Comparison of ENCODE assay signal across 1 cellular context in the genomic region with DNA sequence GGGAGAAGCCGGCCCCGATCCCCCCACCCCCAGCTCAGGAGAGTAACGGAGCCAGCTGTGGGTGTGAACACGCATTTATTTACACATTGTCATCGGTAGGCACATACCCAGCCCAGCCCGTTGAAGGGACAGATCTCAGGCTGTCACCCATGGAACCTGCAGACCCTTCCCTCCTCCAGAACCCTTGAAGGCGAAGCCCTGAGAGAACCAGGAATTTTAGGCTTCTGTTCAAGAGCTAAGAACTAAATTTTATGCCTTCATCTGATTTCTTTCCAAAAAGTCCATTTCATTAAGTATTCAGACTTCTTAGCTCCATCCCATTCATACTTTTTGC.
TF ChIP-seq lines count a peak whose summit lies in the region.

No MANE protein-coding gene starts in this region.

TF ChIP-seq in HepG2, 621 proteins besides CTCF, POLR2A, EP300 and RAD21:
- TF ChIP-seq KLF16 (CRISPR knock-in tag; IDR thresholded peaks at IDR 0.05) (peak in 1 of 2 experiments; percentile 6; a peak in 1 of 4 replicates), ZBTB38 (CRISPR knock-in tag; IDR thresholded peaks at IDR 0.05) (0 out of 2 replicates have a peak, but pooled peaks have one; percentile 7), AGO2 (optimal IDR thresholded peaks at IDR 0.05; ENCODE audit: low read depth, low read length) (no peak), DPF2 (CRISPR knock-in tag; IDR thresholded peaks at IDR 0.05; ENCODE audit: borderline replicate concordance, low read depth) (no peak), HNRNPH1 (optimal IDR thresholded peaks at IDR 0.05; ENCODE audit: low read depth, low read length) (no peak), NCOR1 (IDR thresholded peaks at IDR 0.05; ENCODE audit: borderline replicate concordance, low read length) (peak; percentile 12; the same call in 1 of the 2 replicates), ZNF138 (CRISPR knock-in tag; IDR thresholded peaks at IDR 0.05; ENCODE audit: low read depth) (no peak), ZNF207 (IDR thresholded peaks at IDR 0.05; ENCODE audit: borderline replicate concordance) (no peak), U2AF1 (optimal IDR thresholded peaks at IDR 0.05; ENCODE audit: low read depth, low read length) (no peak), LCORL (IDR thresholded peaks at IDR 0.05) (no peak), LCORL (CRISPR knock-in tag; IDR thresholded peaks at IDR 0.05) (0 out of 2 replicates have a peak, but pooled peaks have one; percentile 13), CREM (IDR thresholded peaks at IDR 0.05) (no peak), CREM (CRISPR knock-in tag; IDR thresholded peaks at IDR 0.05) (no peak), CREB1 (IDR thresholded peaks at IDR 0.05) (no peak), CREB1 (CRISPR knock-in tag; IDR thresholded peaks at IDR 0.05) (0 out of 2 replicates have a peak, but pooled peaks have one; percentile 60)
- TF ChIP-seq, protein P1, sequence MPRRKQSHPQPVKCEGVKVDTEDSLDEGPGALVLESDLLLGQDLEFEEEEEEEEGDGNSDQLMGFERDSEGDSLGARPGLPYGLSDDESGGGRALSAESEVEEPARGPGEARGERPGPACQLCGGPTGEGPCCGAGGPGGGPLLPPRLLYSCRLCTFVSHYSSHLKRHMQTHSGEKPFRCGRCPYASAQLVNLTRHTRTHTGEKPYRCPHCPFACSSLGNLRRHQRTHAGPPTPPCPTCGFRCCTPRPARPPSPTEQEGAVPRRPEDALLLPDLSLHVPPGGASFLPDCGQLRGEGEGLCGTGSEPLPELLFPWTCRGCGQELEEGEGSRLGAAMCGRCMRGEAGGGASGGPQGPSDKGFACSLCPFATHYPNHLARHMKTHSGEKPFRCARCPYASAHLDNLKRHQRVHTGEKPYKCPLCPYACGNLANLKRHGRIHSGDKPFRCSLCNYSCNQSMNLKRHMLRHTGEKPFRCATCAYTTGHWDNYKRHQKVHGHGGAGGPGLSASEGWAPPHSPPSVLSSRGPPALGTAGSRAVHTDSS (CRISPR knock-in tag; conservative IDR thresholded peaks at IDR 0.05) = no peak
- TF ChIP-seq, protein P2, sequence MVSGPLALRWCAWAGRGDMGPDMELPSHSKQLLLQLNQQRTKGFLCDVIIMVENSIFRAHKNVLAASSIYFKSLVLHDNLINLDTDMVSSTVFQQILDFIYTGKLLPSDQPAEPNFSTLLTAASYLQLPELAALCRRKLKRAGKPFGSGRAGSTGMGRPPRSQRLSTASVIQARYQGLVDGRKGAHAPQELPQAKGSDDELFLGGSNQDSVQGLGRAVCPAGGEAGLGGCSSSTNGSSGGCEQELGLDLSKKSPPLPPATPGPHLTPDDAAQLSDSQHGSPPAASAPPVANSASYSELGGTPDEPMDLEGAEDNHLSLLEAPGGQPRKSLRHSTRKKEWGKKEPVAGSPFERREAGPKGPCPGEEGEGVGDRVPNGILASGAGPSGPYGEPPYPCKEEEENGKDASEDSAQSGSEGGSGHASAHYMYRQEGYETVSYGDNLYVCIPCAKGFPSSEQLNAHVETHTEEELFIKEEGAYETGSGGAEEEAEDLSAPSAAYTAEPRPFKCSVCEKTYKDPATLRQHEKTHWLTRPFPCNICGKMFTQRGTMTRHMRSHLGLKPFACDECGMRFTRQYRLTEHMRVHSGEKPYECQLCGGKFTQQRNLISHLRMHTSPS (CRISPR knock-in tag; IDR thresholded peaks at IDR 0.05; ENCODE audit: low read depth) = no peak
- TF ChIP-seq, protein P3, sequence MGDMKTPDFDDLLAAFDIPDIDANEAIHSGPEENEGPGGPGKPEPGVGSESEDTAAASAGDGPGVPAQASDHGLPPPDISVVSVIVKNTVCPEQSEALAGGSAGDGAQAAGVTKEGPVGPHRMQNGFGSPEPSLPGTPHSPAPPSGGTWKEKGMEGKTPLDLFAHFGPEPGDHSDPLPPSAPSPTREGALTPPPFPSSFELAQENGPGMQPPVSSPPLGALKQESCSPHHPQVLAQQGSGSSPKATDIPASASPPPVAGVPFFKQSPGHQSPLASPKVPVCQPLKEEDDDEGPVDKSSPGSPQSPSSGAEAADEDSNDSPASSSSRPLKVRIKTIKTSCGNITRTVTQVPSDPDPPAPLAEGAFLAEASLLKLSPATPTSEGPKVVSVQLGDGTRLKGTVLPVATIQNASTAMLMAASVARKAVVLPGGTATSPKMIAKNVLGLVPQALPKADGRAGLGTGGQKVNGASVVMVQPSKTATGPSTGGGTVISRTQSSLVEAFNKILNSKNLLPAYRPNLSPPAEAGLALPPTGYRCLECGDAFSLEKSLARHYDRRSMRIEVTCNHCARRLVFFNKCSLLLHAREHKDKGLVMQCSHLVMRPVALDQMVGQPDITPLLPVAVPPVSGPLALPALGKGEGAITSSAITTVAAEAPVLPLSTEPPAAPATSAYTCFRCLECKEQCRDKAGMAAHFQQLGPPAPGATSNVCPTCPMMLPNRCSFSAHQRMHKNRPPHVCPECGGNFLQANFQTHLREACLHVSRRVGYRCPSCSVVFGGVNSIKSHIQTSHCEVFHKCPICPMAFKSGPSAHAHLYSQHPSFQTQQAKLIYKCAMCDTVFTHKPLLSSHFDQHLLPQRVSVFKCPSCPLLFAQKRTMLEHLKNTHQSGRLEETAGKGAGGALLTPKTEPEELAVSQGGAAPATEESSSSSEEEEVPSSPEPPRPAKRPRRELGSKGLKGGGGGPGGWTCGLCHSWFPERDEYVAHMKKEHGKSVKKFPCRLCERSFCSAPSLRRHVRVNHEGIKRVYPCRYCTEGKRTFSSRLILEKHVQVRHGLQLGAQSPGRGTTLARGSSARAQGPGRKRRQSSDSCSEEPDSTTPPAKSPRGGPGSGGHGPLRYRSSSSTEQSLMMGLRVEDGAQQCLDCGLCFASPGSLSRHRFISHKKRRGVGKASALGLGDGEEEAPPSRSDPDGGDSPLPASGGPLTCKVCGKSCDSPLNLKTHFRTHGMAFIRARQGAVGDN (CRISPR knock-in tag; IDR thresholded peaks at IDR 0.05) = peak; percentile 57; the same call in 1 of the 2 replicates
- TF ChIP-seq, protein P4, sequence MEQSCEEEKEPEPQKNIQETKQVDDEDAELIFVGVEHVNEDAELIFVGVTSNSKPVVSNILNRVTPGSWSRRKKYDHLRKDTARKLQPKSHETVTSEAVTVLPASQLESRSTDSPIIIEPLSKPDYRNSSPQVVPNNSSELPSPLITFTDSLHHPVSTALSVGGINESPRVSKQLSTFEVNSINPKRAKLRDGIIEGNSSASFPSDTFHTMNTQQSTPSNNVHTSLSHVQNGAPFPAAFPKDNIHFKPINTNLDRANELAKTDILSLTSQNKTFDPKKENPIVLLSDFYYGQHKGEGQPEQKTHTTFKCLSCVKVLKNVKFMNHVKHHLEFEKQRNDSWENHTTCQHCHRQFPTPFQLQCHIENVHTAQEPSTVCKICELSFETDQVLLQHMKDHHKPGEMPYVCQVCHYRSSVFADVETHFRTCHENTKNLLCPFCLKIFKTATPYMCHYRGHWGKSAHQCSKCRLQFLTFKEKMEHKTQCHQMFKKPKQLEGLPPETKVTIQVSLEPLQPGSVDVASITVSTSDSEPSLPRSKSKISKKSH (CRISPR knock-in tag; IDR thresholded peaks at IDR 0.05; ENCODE audit: borderline replicate concordance) = no peak
